ENCODE assay signal across 8 cellular contexts in genomic region chr18:68713791-68714190, GRCh38. TPM values are rescaled to one million over a fixed set of nuclear protein-coding genes. Genes with fewer than 3 reads are reported as not detected.
DNase-seq lines count a peak whose midpoint lies in the region; ATAC-seq and TF ChIP-seq lines count a peak whose summit lies in the region.

No MANE protein-coding gene starts in this region.

- peak overlapping the region; percentile 97 for H3K4me3 ChIP-seq in CD4-positive, CD25-positive, alpha-beta regulatory T cell (ENCODE audit: low read depth, low read length)
- H3K4me3 ChIP-seq in Loucy (ENCODE audit: low read length, poor library complexity, severe bottlenecking) (peak overlapping the region; percentile 92), dorsolateral prefrontal cortex (peak overlapping the region; percentile 66 to 100 (median 93)), neural cell (ENCODE audit: low read length) (peak overlapping the region; percentile 92)

- H2AFZ ChIP-seq in Loucy (ENCODE audit: low read length) (no peak overlapping the region), neural cell (ENCODE audit: low read depth, low read length) (no peak overlapping the region)

- no peaks in the 10 kb centered on the region for H3K9me2 ChIP-seq in Loucy (replicated peaks; ENCODE audit: low read depth, low read length)
- no peaks in the 10 kb centered on the region for H3K9me2 ChIP-seq in neural cell (ENCODE audit: insufficient read depth, low read length)

- H3K36me3 ChIP-seq in CD4-positive, CD25-positive, alpha-beta regulatory T cell (ENCODE audit: control insufficient read depth, insufficient read depth, low read length), result peaks cover 36% of the 10 kb centered on the region
- peaks cover 29% of the 10 kb centered on the region; the same call in 1 of the 2 replicates for H3K36me3 ChIP-seq in Loucy (ENCODE audit: insufficient read depth, low read length)
- peaks cover 6% of the 10 kb centered on the region for H3K36me3 ChIP-seq in neural cell (ENCODE audit: insufficient read depth, low read length)

- no peaks in the 10 kb centered on the region for H3K27me3 Mint-ChIP-seq in CD4-positive, CD25-positive, alpha-beta regulatory T cell

- TF ChIP-seq RAD21 in neural cell (conservative IDR thresholded peaks at IDR 0.05), result no peak

- H3F3A ChIP-seq in Loucy (ENCODE audit: low read depth) (no peaks in the 10 kb centered on the region), neural cell (ENCODE audit: insufficient read depth, low read length, poor library complexity, severe bottlenecking) (no peaks in the 10 kb centered on the region)

- no peaks in the 10 kb centered on the region for H3K9me3 ChIP-seq in CD4-positive, CD25-positive, alpha-beta regulatory T cell (ENCODE audit: control insufficient read depth in 2 of 2, low read length in 2 of 2)
- H3K9me3 ChIP-seq in Loucy (ENCODE audit: insufficient read depth, low read depth, low read length), result no peaks in the 10 kb centered on the region
- H3K9me3 ChIP-seq in neural cell (ENCODE audit: low read length), result no peaks in the 10 kb centered on the region

- H3K9ac ChIP-seq in Loucy (ENCODE audit: low read depth, low read length, poor library complexity, severe bottlenecking) (peak overlapping the region; percentile 91), neural cell (ENCODE audit: low read length) (peak overlapping the region; percentile 79)

- DNase-seq in CD4-positive, CD25-positive, alpha-beta regulatory T cell, result peak in 1 of 3 donors; percentile 7
- DNase-seq in dorsolateral prefrontal cortex (no peak), hippocampal formation (lab: John Stamatoyannopoulos, UW) (no peak), HuH-7 (ENCODE audit: low spot score) (no peak), NCI-H524 (lab: John Stamatoyannopoulos, UW) (no peak)
- no peak for DNase-seq in stimulated activated naive CD4-positive, alpha-beta T cell treated with Interleukin-2 at 50 U/mL for 16 hours (lab: John Stamatoyannopoulos, UW)

- H3K36me3 Mint-ChIP-seq in CD4-positive, CD25-positive, alpha-beta regulatory T cell, result peaks cover 13% of the 10 kb centered on the region

- no peak for ATAC-seq in CD4-positive, CD25-positive, alpha-beta regulatory T cell (ENCODE audit: low read depth in 2 of 2)

- no peaks in the 10 kb centered on the region for H3K9me3 Mint-ChIP-seq in CD4-positive, CD25-positive, alpha-beta regulatory T cell

- H3K27me3 ChIP-seq in CD4-positive, CD25-positive, alpha-beta regulatory T cell (ENCODE audit: control insufficient read depth, insufficient read depth, low read length), result no peaks in the 10 kb centered on the region
- H3K27me3 ChIP-seq in Loucy (ENCODE audit: insufficient read depth, low read length, poor library complexity, severe bottlenecking) (no peaks in the 10 kb centered on the region), dorsolateral prefrontal cortex (no peaks in the 10 kb centered on the region), neural cell (ENCODE audit: insufficient read depth, low read depth, low read length) (no peaks in the 10 kb centered on the region)

- peak overlapping the region; percentile 72 for H3K27ac ChIP-seq in CD4-positive, CD25-positive, alpha-beta regulatory T cell (ENCODE audit: insufficient read depth, low read length, poor library complexity, severe bottlenecking)
- peak overlapping the region in 17 of 59 donors; percentile 72 to 90 (median 82) for H3K27ac ChIP-seq in dorsolateral prefrontal cortex
- peak overlapping the region; percentile 70 for H3K27ac ChIP-seq in neural cell (ENCODE audit: low read length)

- peak overlapping the region; percentile 97 to 100 (median 100) for H3K4me3 Mint-ChIP-seq in CD4-positive, CD25-positive, alpha-beta regulatory T cell

- H4K20me1 ChIP-seq in Loucy (ENCODE audit: insufficient read depth, low read length, poor library complexity, severe bottlenecking), result peaks cover 48% of the 10 kb centered on the region
- H4K20me1 ChIP-seq in neural cell (ENCODE audit: insufficient read depth), result no peaks in the 10 kb centered on the region

- H3K4me1 ChIP-seq in CD4-positive, CD25-positive, alpha-beta regulatory T cell (ENCODE audit: control insufficient read depth, insufficient read depth, low read length, poor library complexity, severe bottlenecking), result peaks cover 41% of the 10 kb centered on the region
- peaks cover 55% of the 10 kb centered on the region for H3K4me1 ChIP-seq in Loucy (ENCODE audit: insufficient read depth, low read length, poor library complexity, severe bottlenecking)

- no peak for TF ChIP-seq CTCF in Loucy (conservative IDR thresholded peaks at IDR 0.05; ENCODE audit: low read length)
- TF ChIP-seq CTCF in dorsolateral prefrontal cortex (IDR thresholded peaks at IDR 0.05 in 54 of 56, conservative IDR thresholded peaks at IDR 0.05 in 2 of 56; ENCODE audit: low read depth in 1 of 56, partially characterized antibody in 56 of 56), result no peak
- no peak for TF ChIP-seq CTCF in neural cell (IDR thresholded peaks at IDR 0.05; ENCODE audit: poor library complexity, severe bottlenecking)

- peak overlapping the region; percentile 86 for H3K4me2 ChIP-seq in Loucy (ENCODE audit: low read depth, low read length, poor library complexity, severe bottlenecking)
- H3K4me2 ChIP-seq in neural cell (ENCODE audit: low read length), result peak overlapping the region; percentile 86

- TF ChIP-seq EP300 in neural cell (conservative IDR thresholded peaks at IDR 0.05; ENCODE audit: poor library complexity, severe bottlenecking), result no peak

- H3K79me2 ChIP-seq in Loucy (ENCODE audit: insufficient read depth, low read length), result peaks cover 69% of the 10 kb centered on the region
- peaks cover 27% of the 10 kb centered on the region for H3K79me2 ChIP-seq in neural cell (replicated peaks; ENCODE audit: insufficient read depth, low read length)

- peak overlapping the region; percentile 86 to 95 (median 93) for H3K27ac Mint-ChIP-seq in CD4-positive, CD25-positive, alpha-beta regulatory T cell

- intact Hi-C loops in dorsolateral prefrontal cortex (cut with DNase I), result no loop called here

- H3K4me1 Mint-ChIP-seq in CD4-positive, CD25-positive, alpha-beta regulatory T cell, result peaks cover 39 to 67% (median 55%) of the 10 kb centered on the region in 4 donors

TF ChIP-seq in neural cell, 6 proteins besides CTCF, POLR2A, EP300 and RAD21:
- TF ChIP-seq SMC3 (conservative IDR thresholded peaks at IDR 0.05; ENCODE audit: poor library complexity), result no peak
- TF ChIP-seq POLR2AphosphoS5 (IDR thresholded peaks at IDR 0.05), result no peak
- no peak for TF ChIP-seq EZH2 (IDR thresholded peaks at IDR 0.05; ENCODE audit: borderline replicate concordance, insufficient read depth, low read length, poor library complexity, severe bottlenecking)
- no peak for TF ChIP-seq TAF1 (IDR thresholded peaks at IDR 0.05; ENCODE audit: low read depth)
- no peak for TF ChIP-seq MXI1 (conservative IDR thresholded peaks at IDR 0.05; ENCODE audit: poor library complexity, severe bottlenecking)
- TF ChIP-seq REST (IDR thresholded peaks at IDR 0.05; ENCODE audit: borderline replicate concordance), result no peak

RNA-seq across cellular contexts. Expression of gene TMX3, which starts 1.1 kb away (rescaled TPM):
- total RNA-seq in CD4-positive, CD25-positive, alpha-beta regulatory T cell, result 51.2 TPM
- polyA plus RNA-seq in CD4-positive, CD25-positive, alpha-beta regulatory T cell, result 10 to 100 TPM; 17.6 to 25.0 (median 20.9) TPM
- 10 to 100 TPM; 23.9 to 86.2 (median 57.2) TPM for total RNA-seq in dorsolateral prefrontal cortex
- polyA plus RNA-seq in neural cell, result 118 and 158 TPM in 2 replicates
- polyA minus RNA-seq in neural cell, result 129 and 134 TPM in 2 replicates
